2 cellular contexts compared by ENCODE assay signal in genomic region chr12:4270670-4271432, GRCh38.
TF ChIP-seq lines count a peak whose summit lies in the region.

No MANE protein-coding gene starts in this region.

TF ChIP-seq in SK-N-SH, 30 proteins besides CTCF, POLR2A, EP300 and RAD21 (continued from another document):
- no peak for TF ChIP-seq USF2 (IDR thresholded peaks at IDR 0.05; ENCODE audit: borderline replicate concordance, low read depth, low read length)
- TF ChIP-seq RCOR1 (IDR thresholded peaks at IDR 0.05; ENCODE audit: low read length) = no peak
- no peak for TF ChIP-seq REST (IDR thresholded peaks at IDR 0.05; ENCODE audit: low read depth, low read length)
- no peak for TF ChIP-seq FOSL2 (IDR thresholded peaks at IDR 0.05; ENCODE audit: borderline replicate concordance, low read depth)

TF ChIP-seq in SK-N-SH treated with all-trans-retinoic acid at 6 μM for 48 hours, 23 proteins besides CTCF, POLR2A, EP300 and RAD21 (continued from another document):
- TF ChIP-seq PATZ1 (CRISPR knock-in tag; IDR thresholded peaks at IDR 0.05; ENCODE audit: borderline replicate concordance) = no peak
- TF ChIP-seq ZNF70 (CRISPR knock-in tag; IDR thresholded peaks at IDR 0.05) = no peak
- TF ChIP-seq CSDC2 (CRISPR knock-in tag; IDR thresholded peaks at IDR 0.05) = no peak
- no peak for TF ChIP-seq CREB5 (CRISPR knock-in tag; IDR thresholded peaks at IDR 0.05; ENCODE audit: low read depth)
